Comparison of ENCODE assay signal across 8 cellular contexts in the genomic region with DNA sequence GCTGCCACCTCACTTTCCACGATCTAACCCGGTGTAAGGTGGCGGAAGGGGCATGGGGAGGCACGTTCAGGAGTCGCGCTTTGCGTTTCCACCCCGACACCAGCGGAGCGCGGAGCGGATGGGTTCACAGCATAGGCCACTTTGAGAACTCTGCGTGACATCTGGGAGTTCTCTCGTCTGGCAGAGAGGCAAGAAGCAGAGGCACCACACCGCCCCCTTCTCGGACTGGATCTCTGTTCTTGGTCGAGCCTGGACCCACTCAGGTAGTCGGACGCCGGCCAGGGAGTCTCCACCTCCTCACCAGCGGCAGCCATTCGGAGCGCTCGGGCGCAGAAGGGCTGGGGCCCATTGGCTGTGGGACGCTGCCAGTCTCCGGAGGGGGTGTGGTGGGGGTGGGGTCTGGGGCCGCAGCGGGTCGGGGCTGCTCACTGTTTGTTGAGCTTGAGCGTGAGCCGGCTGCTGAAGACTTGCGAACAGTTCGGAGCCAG. TPM values are rescaled to one million over a fixed set of nuclear protein-coding genes. Genes with fewer than 3 reads are reported as not detected.
DNase-seq lines count a peak whose midpoint lies in the region; ATAC-seq and TF ChIP-seq lines count a peak whose summit lies in the region.

A gene (plus strand): TSS at position 428 of the 488 bp plus-strand sequence.

- peaks cover 17% of the 10 kb centered on the region for H3K4me1 Mint-ChIP-seq in GM23338
- H3K4me1 Mint-ChIP-seq in stimulated activated effector memory CD8-positive, alpha-beta T cell treated with anti-CD3 and anti-CD28 coated beads, Interleukin-12 subunit alpha, Interleukin-12 subunit beta, amount 100 ng/mL, for 72 hours, result no peaks in the 10 kb centered on the region

- ATAC-seq in GM23338 (peak; percentile 97), mucosa of descending colon (peak; percentile 99)
- peak; percentile 88 for ATAC-seq in stimulated activated effector memory CD8-positive, alpha-beta T cell treated with anti-CD3 and anti-CD28 coated beads, Interleukin-12 subunit alpha, Interleukin-12 subunit beta, amount 100 ng/mL, for 72 hours

- H3K4me1 ChIP-seq in GM23338 (ENCODE audit: insufficient read depth) (peaks cover 14% of the 10 kb centered on the region; the same call in 1 of the 2 replicates), esophagus squamous epithelium (peaks cover 0 to 12% (median 0%) of the 10 kb centered on the region in 3 donors), mucosa of descending colon (ENCODE audit: low read depth) (no peaks in the 10 kb centered on the region)

- no peaks in the 10 kb centered on the region for H3K9me3 Mint-ChIP-seq in GM23338
- H3K9me3 Mint-ChIP-seq in stimulated activated effector memory CD8-positive, alpha-beta T cell treated with anti-CD3 and anti-CD28 coated beads, Interleukin-12 subunit alpha, Interleukin-12 subunit beta, amount 100 ng/mL, for 72 hours, result no peaks in the 10 kb centered on the region

- peak within 1 kb of the TSS; percentile 84 for H3K4me2 ChIP-seq in GM23338

- H3K36me3 ChIP-seq in GM23338 (ENCODE audit: insufficient read depth), result no peaks in the 10 kb centered on the region
- H3K36me3 ChIP-seq in esophagus squamous epithelium, result no peaks in the 10 kb centered on the region
- no peaks in the 10 kb centered on the region for H3K36me3 ChIP-seq in mucosa of descending colon (ENCODE audit: low read depth)

- H3K4me3 Mint-ChIP-seq in GM23338, result peak within 1 kb of the TSS; percentile 91
- H3K4me3 Mint-ChIP-seq in stimulated activated effector memory CD8-positive, alpha-beta T cell treated with anti-CD3 and anti-CD28 coated beads, Interleukin-12 subunit alpha, Interleukin-12 subunit beta, amount 100 ng/mL, for 72 hours, result peak within 1 kb of the TSS; percentile 56

- H3K27me3 ChIP-seq in GM23338 (ENCODE audit: insufficient read depth), result peaks cover 49% of the 10 kb centered on the region
- H3K27me3 ChIP-seq in esophagus squamous epithelium, result peaks cover 0 to 32% (median 0%) of the 10 kb centered on the region in 4 donors

- H2AFZ ChIP-seq in GM23338, result peak within 1 kb of the TSS; percentile 91

- no peaks in the 10 kb centered on the region for H3F3A ChIP-seq in GM23338 (replicated peaks; ENCODE audit: low read depth)

- H3K27ac Mint-ChIP-seq in GM23338, result no peak within 1 kb of the TSS; the same call in 1 of the 2 replicates
- no peak within 1 kb of the TSS for H3K27ac Mint-ChIP-seq in stimulated activated effector memory CD8-positive, alpha-beta T cell treated with anti-CD3 and anti-CD28 coated beads, Interleukin-12 subunit alpha, Interleukin-12 subunit beta, amount 100 ng/mL, for 72 hours

- TF ChIP-seq CTCF in GM23338 (conservative IDR thresholded peaks at IDR 0.05; ENCODE audit: low read depth in 2 of 2) (no peak), esophagus squamous epithelium (IDR thresholded peaks at IDR 0.05) (no peak), mucosa of descending colon (IDR thresholded peaks at IDR 0.05) (no peak)

- H3K36me3 Mint-ChIP-seq in GM23338 (ENCODE audit: low read depth), result no peaks in the 10 kb centered on the region
- H3K36me3 Mint-ChIP-seq in stimulated activated effector memory CD8-positive, alpha-beta T cell treated with anti-CD3 and anti-CD28 coated beads, Interleukin-12 subunit alpha, Interleukin-12 subunit beta, amount 100 ng/mL, for 72 hours, result no peaks in the 10 kb centered on the region

- H3K9me3 ChIP-seq in esophagus squamous epithelium (no peaks in the 10 kb centered on the region), mucosa of descending colon (no peaks in the 10 kb centered on the region)

- H3K27ac ChIP-seq in GM23338 (ENCODE audit: low read depth) (no peak within 1 kb of the TSS), esophagus squamous epithelium (no peak within 1 kb of the TSS)

- intact Hi-C loops in esophagus squamous epithelium (cut with DNase I), result no loop called here
- intact Hi-C loops in mucosa of descending colon (cut with DNase I, micrococcal nuclease), result no loop called here

- H3K4me3 ChIP-seq in GM23338 (peak within 1 kb of the TSS; percentile 68), esophagus squamous epithelium (peak within 1 kb of the TSS; percentile 25 to 61 (median 41)), mucosa of descending colon (no peak within 1 kb of the TSS)

- H3K9me2 ChIP-seq in GM23338 (ENCODE audit: insufficient read depth), result no peaks in the 10 kb centered on the region

- peak; percentile 54 for DNase-seq in EH (ENCODE audit: low read depth)
- peak; percentile 82 for DNase-seq in GM23338 (ENCODE audit: low spot score)
- peak; percentile 20 for DNase-seq in NCI-H2029 treated with DMSO at 0.1 percent for 48 hours (lab: John Stamatoyannopoulos, UW)
- DNase-seq in activated T-cell treated with anti-CD3 and anti-CD28 coated beads for 24 hours (ENCODE audit: low read depth), result peak; percentile 23
- no peak for DNase-seq in esophagus squamous epithelium (lab: John Stamatoyannopoulos, UW)
- DNase-seq in mucosa of descending colon, result peak; percentile 59 to 75 (median 60)
- no peak for DNase-seq in stimulated activated effector memory CD8-positive, alpha-beta T cell treated with anti-CD3 and anti-CD28 coated beads, Interleukin-12 subunit alpha, Interleukin-12 subunit beta, amount 100 ng/mL, for 72 hours (ENCODE audit: low spot score in 2 of 2)
- no peak for DNase-seq in NK-92 (lab: John Stamatoyannopoulos, UW; ENCODE audit: unreplicated experiment)

- H3K27me3 Mint-ChIP-seq in GM23338 (ENCODE audit: insufficient read depth, low read depth, poor library complexity), result peaks cover 36% of the 10 kb centered on the region

- no peak for TF ChIP-seq POLR2A in esophagus squamous epithelium (IDR thresholded peaks at IDR 0.05)

- 45% methylated on average over 5 of the region's 34 CpGs; no CpG with 5 or more reads in 1 of the 2 donors for WGBS in esophagus squamous epithelium, 2 donors

- H3K79me2 ChIP-seq in GM23338 (replicated peaks; ENCODE audit: insufficient read depth), result no peaks in the 10 kb centered on the region

- H4K20me1 ChIP-seq in GM23338 (replicated peaks; ENCODE audit: insufficient read depth), result no peaks in the 10 kb centered on the region; the same call in 1 of the 2 replicates

TF ChIP-seq in GM23338, 12 proteins besides CTCF, POLR2A, EP300 and RAD21:
- TF ChIP-seq EZH2 (IDR thresholded peaks at IDR 0.05; ENCODE audit: low read depth, unreplicated experiment) (no peak), EZH2phosphoT487 (IDR thresholded peaks at IDR 0.05; ENCODE audit: unreplicated experiment) (no peak), POLR2AphosphoS5 (IDR thresholded peaks at IDR 0.05; ENCODE audit: low read depth) (peak; percentile 51; the same call in 1 of the 2 replicates)
- TF ChIP-seq, protein P1, sequence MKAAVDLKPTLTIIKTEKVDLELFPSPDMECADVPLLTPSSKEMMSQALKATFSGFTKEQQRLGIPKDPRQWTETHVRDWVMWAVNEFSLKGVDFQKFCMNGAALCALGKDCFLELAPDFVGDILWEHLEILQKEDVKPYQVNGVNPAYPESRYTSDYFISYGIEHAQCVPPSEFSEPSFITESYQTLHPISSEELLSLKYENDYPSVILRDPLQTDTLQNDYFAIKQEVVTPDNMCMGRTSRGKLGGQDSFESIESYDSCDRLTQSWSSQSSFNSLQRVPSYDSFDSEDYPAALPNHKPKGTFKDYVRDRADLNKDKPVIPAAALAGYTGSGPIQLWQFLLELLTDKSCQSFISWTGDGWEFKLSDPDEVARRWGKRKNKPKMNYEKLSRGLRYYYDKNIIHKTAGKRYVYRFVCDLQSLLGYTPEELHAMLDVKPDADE (IDR thresholded peaks at IDR 0.05), result no peak

RNA-seq across cellular contexts. Expression of the gene that starts here (rescaled TPM):
- 3.0 and 4.6 TPM in 2 replicates for total RNA-seq in GM23338 (2014; rRNA removed; shearing (Covaris generic))
- 2.0 and 2.4 TPM in 2 replicates for polyA plus RNA-seq in GM23338 (2016; fragmentation: Nextera tagmentation; extraction: Ambion mirVana)
- total RNA-seq in esophagus squamous epithelium (1 to 10 TPM in 1 of 4 donors, not detected in 3; 1.3 TPM), mucosa of descending colon (under 1 TPM in 2 of 3 donors, not detected in 1; 0.09 to 0.10 TPM)

Comparison
In these comparisons a context has a peak if more than half of its experiments do, and no peak if none do; other contexts are left out.
1. Peak in DNase-seq and ATAC-seq in mucosa of descending colon; RNA of the gene not detected or under 1 TPM.
2. DNase-seq: peak in EH (single experiment), GM23338 (single experiment), NCI-H2029 treated with DMSO at 0.1 percent for 48 hours (single experiment) and activated T-cell treated with anti-CD3 and anti-CD28 coated beads for 24 hours (single experiment); none in esophagus squamous epithelium (single experiment), stimulated activated effector memory CD8-positive, alpha-beta T cell treated with anti-CD3 and anti-CD28 coated beads, Interleukin-12 subunit alpha, Interleukin-12 subunit beta, amount 100 ng/mL, for 72 hours (0 of 2) and NK-92 (single experiment).
3. Peak in every context shown above with its lines, with median percentiles within 50 percentile points of each other: ATAC-seq.